In the genomic region with DNA sequence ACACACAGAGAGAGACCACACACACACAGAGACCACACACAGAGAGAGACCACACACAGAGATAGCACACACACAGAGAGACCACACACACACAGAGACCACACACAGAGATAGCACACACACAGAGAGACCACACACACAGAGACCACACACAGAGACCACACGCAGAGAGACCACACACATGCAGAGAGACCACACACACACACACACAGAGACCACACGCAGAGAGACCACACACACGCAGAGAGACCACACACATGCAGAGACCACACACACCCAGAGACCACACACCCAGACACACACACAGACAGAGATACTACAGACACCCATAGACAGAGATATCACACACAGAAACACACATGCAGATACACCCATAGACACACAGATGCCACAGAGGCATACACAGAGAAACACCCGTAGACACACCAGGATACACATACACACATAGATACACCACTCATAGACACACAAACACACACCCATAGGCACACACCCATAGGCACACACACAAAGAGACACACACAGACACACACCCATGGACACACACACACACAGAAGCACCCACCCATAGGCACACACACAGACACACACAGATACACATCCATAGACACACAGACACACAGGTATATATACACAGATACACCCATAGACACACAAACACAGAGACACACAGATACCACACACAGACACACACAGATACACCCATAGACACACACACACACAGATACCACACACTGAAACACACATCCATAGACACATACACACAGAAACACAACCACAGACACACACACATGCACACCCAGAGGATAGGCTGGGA, we compare ENCODE assay signal across 1 cellular context.
TF ChIP-seq lines count a peak whose summit lies in the region.

No MANE protein-coding gene starts in this region.

TF ChIP-seq in K562, 482 proteins besides CTCF, POLR2A, EP300 and RAD21:
- TF ChIP-seq SMARCA5 (IDR thresholded peaks at IDR 0.05) (peak; percentile 24; the same call in 1 of the 2 replicates), GATAD2A (IDR thresholded peaks at IDR 0.05) (no peak), PHF20 (IDR thresholded peaks at IDR 0.05; ENCODE audit: partially characterized antibody) (peak; percentile 49), MEIS2 (IDR thresholded peaks at IDR 0.05; ENCODE audit: partially characterized antibody) (no peak), PHF21A (IDR thresholded peaks at IDR 0.05; ENCODE audit: borderline replicate concordance, low read depth) (0 out of 2 replicates have a peak, but pooled peaks have one; percentile 8), OTX1 (CRISPR knock-in tag; IDR thresholded peaks at IDR 0.05) (0 out of 2 replicates have a peak, but pooled peaks have one; percentile 14), SMARCB1 (IDR thresholded peaks at IDR 0.05; ENCODE audit: insufficient read length, low read depth) (no peak), TARDBP (IDR thresholded peaks at IDR 0.05) (no peak), TSC22D4 (tag; IDR thresholded peaks at IDR 0.05) (peak; percentile 58; the same call in 1 of the 2 replicates), SREBF2 (CRISPR knock-in tag; IDR thresholded peaks at IDR 0.05) (no peak), ZBTB8A (IDR thresholded peaks at IDR 0.05; ENCODE audit: partially characterized antibody) (no peak), ZNF41 (CRISPR knock-in tag; conservative IDR thresholded peaks at IDR 0.05) (no peak), MED1 (CRISPR knock-in tag; IDR thresholded peaks at IDR 0.05; ENCODE audit: borderline replicate concordance) (no peak)
- TF ChIP-seq, protein P1, sequence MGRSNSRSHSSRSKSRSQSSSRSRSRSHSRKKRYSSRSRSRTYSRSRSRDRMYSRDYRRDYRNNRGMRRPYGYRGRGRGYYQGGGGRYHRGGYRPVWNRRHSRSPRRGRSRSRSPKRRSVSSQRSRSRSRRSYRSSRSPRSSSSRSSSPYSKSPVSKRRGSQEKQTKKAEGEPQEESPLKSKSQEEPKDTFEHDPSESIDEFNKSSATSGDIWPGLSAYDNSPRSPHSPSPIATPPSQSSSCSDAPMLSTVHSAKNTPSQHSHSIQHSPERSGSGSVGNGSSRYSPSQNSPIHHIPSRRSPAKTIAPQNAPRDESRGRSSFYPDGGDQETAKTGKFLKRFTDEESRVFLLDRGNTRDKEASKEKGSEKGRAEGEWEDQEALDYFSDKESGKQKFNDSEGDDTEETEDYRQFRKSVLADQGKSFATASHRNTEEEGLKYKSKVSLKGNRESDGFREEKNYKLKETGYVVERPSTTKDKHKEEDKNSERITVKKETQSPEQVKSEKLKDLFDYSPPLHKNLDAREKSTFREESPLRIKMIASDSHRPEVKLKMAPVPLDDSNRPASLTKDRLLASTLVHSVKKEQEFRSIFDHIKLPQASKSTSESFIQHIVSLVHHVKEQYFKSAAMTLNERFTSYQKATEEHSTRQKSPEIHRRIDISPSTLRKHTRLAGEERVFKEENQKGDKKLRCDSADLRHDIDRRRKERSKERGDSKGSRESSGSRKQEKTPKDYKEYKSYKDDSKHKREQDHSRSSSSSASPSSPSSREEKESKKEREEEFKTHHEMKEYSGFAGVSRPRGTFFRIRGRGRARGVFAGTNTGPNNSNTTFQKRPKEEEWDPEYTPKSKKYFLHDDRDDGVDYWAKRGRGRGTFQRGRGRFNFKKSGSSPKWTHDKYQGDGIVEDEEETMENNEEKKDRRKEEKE (IDR thresholded peaks at IDR 0.05; ENCODE audit: borderline replicate concordance in 1 of 2, control insufficient read depth in 1 of 2, low read depth in 2 of 2, low read length in 1 of 2) = 0 out of 4 replicates have a peak, but pooled peaks of 1 of the 2 experiments have one; percentile 50
- TF ChIP-seq, protein P2, sequence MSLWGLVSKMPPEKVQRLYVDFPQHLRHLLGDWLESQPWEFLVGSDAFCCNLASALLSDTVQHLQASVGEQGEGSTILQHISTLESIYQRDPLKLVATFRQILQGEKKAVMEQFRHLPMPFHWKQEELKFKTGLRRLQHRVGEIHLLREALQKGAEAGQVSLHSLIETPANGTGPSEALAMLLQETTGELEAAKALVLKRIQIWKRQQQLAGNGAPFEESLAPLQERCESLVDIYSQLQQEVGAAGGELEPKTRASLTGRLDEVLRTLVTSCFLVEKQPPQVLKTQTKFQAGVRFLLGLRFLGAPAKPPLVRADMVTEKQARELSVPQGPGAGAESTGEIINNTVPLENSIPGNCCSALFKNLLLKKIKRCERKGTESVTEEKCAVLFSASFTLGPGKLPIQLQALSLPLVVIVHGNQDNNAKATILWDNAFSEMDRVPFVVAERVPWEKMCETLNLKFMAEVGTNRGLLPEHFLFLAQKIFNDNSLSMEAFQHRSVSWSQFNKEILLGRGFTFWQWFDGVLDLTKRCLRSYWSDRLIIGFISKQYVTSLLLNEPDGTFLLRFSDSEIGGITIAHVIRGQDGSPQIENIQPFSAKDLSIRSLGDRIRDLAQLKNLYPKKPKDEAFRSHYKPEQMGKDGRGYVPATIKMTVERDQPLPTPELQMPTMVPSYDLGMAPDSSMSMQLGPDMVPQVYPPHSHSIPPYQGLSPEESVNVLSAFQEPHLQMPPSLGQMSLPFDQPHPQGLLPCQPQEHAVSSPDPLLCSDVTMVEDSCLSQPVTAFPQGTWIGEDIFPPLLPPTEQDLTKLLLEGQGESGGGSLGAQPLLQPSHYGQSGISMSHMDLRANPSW (CRISPR knock-in tag; IDR thresholded peaks at IDR 0.05) = no peak
- TF ChIP-seq, protein P3, sequence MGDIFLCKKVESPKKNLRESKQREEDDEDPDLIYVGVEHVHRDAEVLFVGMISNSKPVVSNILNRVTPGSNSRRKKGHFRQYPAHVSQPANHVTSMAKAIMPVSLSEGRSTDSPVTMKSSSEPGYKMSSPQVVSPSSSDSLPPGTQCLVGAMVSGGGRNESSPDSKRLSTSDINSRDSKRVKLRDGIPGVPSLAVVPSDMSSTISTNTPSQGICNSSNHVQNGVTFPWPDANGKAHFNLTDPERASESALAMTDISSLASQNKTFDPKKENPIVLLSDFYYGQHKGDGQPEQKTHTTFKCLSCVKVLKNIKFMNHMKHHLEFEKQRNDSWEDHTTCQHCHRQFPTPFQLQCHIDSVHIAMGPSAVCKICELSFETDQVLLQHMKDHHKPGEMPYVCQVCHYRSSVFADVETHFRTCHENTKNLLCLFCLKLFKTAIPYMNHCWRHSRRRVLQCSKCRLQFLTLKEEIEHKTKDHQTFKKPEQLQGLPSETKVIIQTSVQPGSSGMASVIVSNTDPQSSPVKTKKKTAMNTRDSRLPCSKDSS (IDR thresholded peaks at IDR 0.05; ENCODE audit: low read depth, partially characterized antibody) = peak; percentile 9
